In genomic region chr3:59385547-59385946, GRCh38 we compare ENCODE assay signal across 18 cellular contexts.
"Had no signal": no experiment of that assay in that cellular context is flagged by ENCODE, and none has a peak within 500 bp of the region (broad histone marks: within the 10 kb centered on the region; RNA-seq: fewer than 3 reads in every experiment).

No MANE protein-coding gene starts in this region.

- H3K9me3 ChIP-seq: ovary, psoas muscle, upper lobe of right lung had no signal

- H3K27ac ChIP-seq: cardiac muscle cell, epithelial cell of prostate, ovary, psoas muscle, upper lobe of right lung had no signal

- H3K36me3 ChIP-seq: cardiac muscle cell, ovary, upper lobe of right lung had no signal

- DNase-seq: activated CD4-positive, alpha-beta T cell treated with anti-CD3 and anti-CD28 coated beads, Interleukin-2, amount 50 U/mL, for 48 hours; activated CD8-positive, alpha-beta memory T cell treated with anti-CD3 and anti-CD28 coated beads, Interleukin-2, amount 10 ng/mL, durations not matched to agents 7 days and 5 days; activated gamma-delta T cell; activated T-cell treated with anti-CD3 and anti-CD28 coated beads, Interleukin-2, amount 50 U/mL, for 4 hours; amygdala; endodermal cell; foreskin fibroblast; mesenchymal stem cell; naive thymus-derived CD4-positive, alpha-beta T cell; ovary; psoas muscle; right cardiac atrium; T-helper 9 cell; upper lobe of right lung had no signal

- H3K27ac Mint-ChIP-seq: endodermal cell had no signal

- H3K4me3 Mint-ChIP-seq: endodermal cell had no signal

- H3K4me1 ChIP-seq: psoas muscle had no signal

- H3K4me1 Mint-ChIP-seq: endodermal cell had no signal

- ATAC-seq: psoas muscle, right cardiac atrium had no signal

- H3K9me3 Mint-ChIP-seq: activated T-cell treated with anti-CD3 and anti-CD28 coated beads, Interleukin-2, amount 50 U/mL, for 4 hours; endodermal cell had no signal

- H3K27me3 Mint-ChIP-seq: activated CD8-positive, alpha-beta memory T cell treated with anti-CD3 and anti-CD28 coated beads, Interleukin-2, amount 10 ng/mL, durations not matched to agents 7 days and 5 days; activated naive CD8-positive, alpha-beta T cell; naive thymus-derived CD4-positive, alpha-beta T cell had no signal

- H3K4me3 ChIP-seq: cardiac muscle cell, ovary, psoas muscle, skin epidermis, upper lobe of right lung had no signal

- H3K27me3 ChIP-seq: cardiac muscle cell, ovary, upper lobe of right lung had no signal
